Comparison of ENCODE assay signal across 17 cellular contexts in the genomic region with DNA sequence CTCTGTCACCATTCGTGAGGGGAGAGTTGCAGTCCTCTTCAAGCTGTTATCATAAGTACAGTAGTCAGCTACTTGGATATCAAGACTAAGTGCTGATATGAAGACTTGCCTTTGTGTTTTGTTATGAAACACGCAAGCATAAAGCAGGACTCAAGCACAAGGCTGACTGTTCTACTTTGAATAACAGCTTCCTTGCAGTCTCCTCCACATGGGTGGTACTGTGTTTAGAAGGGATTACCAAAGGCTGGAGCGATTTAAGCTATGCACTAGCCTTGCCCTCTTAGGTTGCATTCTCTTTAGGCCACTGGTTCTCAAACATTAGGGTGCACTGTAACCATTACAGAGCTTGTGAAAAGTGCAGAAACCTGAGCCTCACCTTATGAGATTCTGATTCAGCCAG. TPM values are rescaled to one million over a fixed set of nuclear protein-coding genes. Genes with fewer than 3 reads are reported as not detected.
A peak's percentile ranks its signal among the peaks of the same experiment; 100 is the strongest.
DNase-seq lines count a peak whose midpoint lies in the region; ATAC-seq and TF ChIP-seq lines count a peak whose summit lies in the region.
"Had no signal": no experiment of that assay in that cellular context is flagged by ENCODE, and none has a peak within 500 bp of the region (broad histone marks: within the 10 kb centered on the region; RNA-seq: fewer than 3 reads in every experiment).

No MANE protein-coding gene starts in this region.

- peaks cover 0 to 12% (median 4%) of the 10 kb centered on the region in 3 experiments; a peak in 3 of 7 replicates for H3K36me3 Mint-ChIP-seq in H9 (ENCODE audit: insufficient read depth in 1 of 3, low read depth in 3 of 3)

- WGBS in H9 (ENCODE audit: extremely low coverage, insufficient read length, low lambda C conversion rate): no CpG with 5 or more reads among the region's 3 CpGs
- WGBS in trophoblast cell (ENCODE audit: extremely low coverage, insufficient coverage, insufficient read length): no CpG with 5 or more reads among the region's 3 CpGs

- no peak overlapping the region for H4K5ac ChIP-seq in H9 (ENCODE audit: insufficient read length, low read depth, low read length)

- H3K14ac ChIP-seq in H9 (ENCODE audit: insufficient read depth, low read length) (no peak overlapping the region), trophoblast cell (ENCODE audit: low read length) (no peak overlapping the region)

- no peaks in the 10 kb centered on the region for H3K4me1 Mint-ChIP-seq in H9
- H3K4me1 Mint-ChIP-seq: CD4-positive, alpha-beta memory T cell; GM23338 had no signal

- H3K4me3 Mint-ChIP-seq in H9: no peak overlapping the region
- H3K4me3 Mint-ChIP-seq: CD4-positive, alpha-beta memory T cell; GM23338; HFFc6 had no signal

- H3K9me3 Mint-ChIP-seq in H9: no peaks in the 10 kb centered on the region
- H3K9me3 Mint-ChIP-seq: CD4-positive, alpha-beta memory T cell; GM23338; HFFc6 had no signal

- TF ChIP-seq CTCF in H9 (conservative IDR thresholded peaks at IDR 0.05) (no peak), choroid plexus epithelial cell (conservative IDR thresholded peaks at IDR 0.05; ENCODE audit: low read depth, low read length) (no peak), lower lobe of right lung (IDR thresholded peaks at IDR 0.05) (no peak), upper lobe of right lung (IDR thresholded peaks at IDR 0.05) (no peak)

- peak; percentile 46 to 94 for ATAC-seq in lower lobe of right lung
- ATAC-seq in upper lobe of right lung: peak; percentile 71
- no peak for ATAC-seq in GM19035 (IDR thresholded peaks at IDR 0.05; ENCODE audit: unreplicated experiment)
- ATAC-seq: GM23338 had no signal

- no peak overlapping the region for H2BK120ac ChIP-seq in H9 (ENCODE audit: low read depth, low read length, poor library complexity, severe bottlenecking)
- no peak overlapping the region for H2BK120ac ChIP-seq in trophoblast cell (ENCODE audit: insufficient read depth, low read length, poor library complexity)

- DNase-seq in H9 (no peak), choroid plexus epithelial cell (ENCODE audit: low read depth) (peak; percentile 30), lower lobe of right lung (no peak), upper lobe of right lung (no peak), trophoblast cell (no peak), UCSD-AML1 (lab: John Stamatoyannopoulos, UW; ENCODE audit: unreplicated experiment) (no peak)
- DNase-seq: C1 segment of cervical spinal cord; Calu3; CD4-positive, alpha-beta memory T cell; COR-L47; DMS53; DMS79 treated with DMSO at 0.1 percent for 48 hours; GF-D8; HFFc6 had no signal

- H4K8ac ChIP-seq in H9 (replicated peaks; ENCODE audit: insufficient read length, low read depth, low read length) (no peak overlapping the region), trophoblast cell (ENCODE audit: low read depth, low read length) (no peak overlapping the region)

- H2BK5ac ChIP-seq in H9 (ENCODE audit: insufficient read length, low read length): no peak overlapping the region
- no peak overlapping the region for H2BK5ac ChIP-seq in trophoblast cell (ENCODE audit: low read depth, low read length, poor library complexity)

- H3K23ac ChIP-seq in H9 (ENCODE audit: insufficient read length, low read depth, low read length) (no peak overlapping the region), trophoblast cell (ENCODE audit: low read length) (no peak overlapping the region)

- H3K56ac ChIP-seq in H9 (ENCODE audit: insufficient read length, low read depth, low read length): no peak overlapping the region

- no peak overlapping the region for H2BK12ac ChIP-seq in H9 (ENCODE audit: insufficient read length, low read depth, low read length)
- H2BK12ac ChIP-seq in trophoblast cell (ENCODE audit: low read length): no peak overlapping the region

- H3T11ph ChIP-seq in H9 (ENCODE audit: low read length): no peak overlapping the region

- no peaks in the 10 kb centered on the region for H4K20me1 ChIP-seq in H9 (ENCODE audit: control insufficient read depth, insufficient read depth, insufficient read length)

- no peaks in the 10 kb centered on the region for H3K27me3 Mint-ChIP-seq in H9 (ENCODE audit: low read depth)
- H3K27me3 Mint-ChIP-seq: CD4-positive, alpha-beta memory T cell had no signal

- H4K91ac ChIP-seq in H9 (ENCODE audit: insufficient read length, low read depth, low read length) (no peak overlapping the region), trophoblast cell (ENCODE audit: low read depth, low read length) (no peak overlapping the region)

- H3K4ac ChIP-seq in H9 (ENCODE audit: low read depth, low read length) (no peak overlapping the region), trophoblast cell (ENCODE audit: low read depth, low read length) (no peak overlapping the region)

- H2AK5ac ChIP-seq in H9 (ENCODE audit: insufficient read length, low read length) (no peak overlapping the region), trophoblast cell (ENCODE audit: low read length) (no peak overlapping the region)

- H3K79me1 ChIP-seq in H9 (ENCODE audit: insufficient read depth, low read depth, low read length, poor library complexity, severe bottlenecking): no peaks in the 10 kb centered on the region
- H3K79me1 ChIP-seq in trophoblast cell (ENCODE audit: low read length): no peaks in the 10 kb centered on the region

- H2BK15ac ChIP-seq in H9 (ENCODE audit: low read depth, low read length): no peak overlapping the region

- H3K4me1 ChIP-seq in H9 (ENCODE audit: insufficient read depth, low read length) (no peaks in the 10 kb centered on the region), lower lobe of right lung (no peaks in the 10 kb centered on the region), upper lobe of right lung (no peaks in the 10 kb centered on the region), trophoblast cell (ENCODE audit: control insufficient read depth in 1 of 2, insufficient read depth in 2 of 2, low read length in 2 of 2) (no peaks in the 10 kb centered on the region)
- H3K4me1 ChIP-seq: HAP-1 had no signal

- H3K18ac ChIP-seq in H9 (ENCODE audit: insufficient read length, low read depth, low read length) (no peak overlapping the region), trophoblast cell (ENCODE audit: low read length) (no peak overlapping the region)

- intact Hi-C loops in lower lobe of right lung (cut with DNase I) (no loop called here), upper lobe of right lung (cut with DNase I) (no loop called here)

- no peaks in the 10 kb centered on the region; the same call in 1 of the 2 replicates for H3K27me3 ChIP-seq in H9 (ENCODE audit: insufficient read depth, low read length)
- H3K27me3 ChIP-seq in lower lobe of right lung (ENCODE audit: low read depth): no peaks in the 10 kb centered on the region
- no peaks in the 10 kb centered on the region for H3K27me3 ChIP-seq in upper lobe of right lung
- H3K27me3 ChIP-seq in trophoblast cell (ENCODE audit: insufficient read depth, low read length): no peaks in the 10 kb centered on the region

- H3K36me3 ChIP-seq in lower lobe of right lung (peaks cover 67% of the 10 kb centered on the region), upper lobe of right lung (peaks cover 59% of the 10 kb centered on the region), trophoblast cell (ENCODE audit: control insufficient read depth in 1 of 2, insufficient read depth in 2 of 2, low read length in 2 of 2) (peaks cover 7 to 20% of the 10 kb centered on the region in 2 experiments)

- H3K9ac ChIP-seq in H9 (ENCODE audit: extremely low read depth, insufficient read length, low read length) (peak overlapping the region; percentile 21), trophoblast cell (ENCODE audit: low read length) (no peak overlapping the region)

- H3K79me2 ChIP-seq in H9 (ENCODE audit: insufficient read depth, low read length): no peaks in the 10 kb centered on the region
- no peaks in the 10 kb centered on the region for H3K79me2 ChIP-seq in trophoblast cell (ENCODE audit: control insufficient read depth, insufficient read depth, low read length, poor library complexity)

- H2AFZ ChIP-seq in H9 (ENCODE audit: low read length) (no peak overlapping the region), trophoblast cell (ENCODE audit: insufficient read depth, low read length, poor library complexity) (no peak overlapping the region)
- H2AFZ ChIP-seq: GM23338 had no signal

- H3K4me3 ChIP-seq in choroid plexus epithelial cell (ENCODE audit: low read depth, low read length): no peak overlapping the region
- H3K4me3 ChIP-seq in lower lobe of right lung: no peak overlapping the region
- H3K4me3 ChIP-seq in upper lobe of right lung: no peak overlapping the region
- H3K4me3 ChIP-seq in trophoblast cell (ENCODE audit: low read depth, low read length): no peak overlapping the region
- H3K4me3 ChIP-seq: GM23338, HAP-1 had no signal

- H3K23me2 ChIP-seq in H9 (ENCODE audit: insufficient read length, low read depth, low read length, poor library complexity, severe bottlenecking): no peaks in the 10 kb centered on the region

- H4K12ac ChIP-seq in trophoblast cell (ENCODE audit: low read depth, low read length): no peak overlapping the region

- H2BK20ac ChIP-seq in H9 (ENCODE audit: low read depth, low read length, poor library complexity, severe bottlenecking): no peak overlapping the region

- no peak overlapping the region for H3K27ac ChIP-seq in H9 (ENCODE audit: insufficient read length, low read depth, low read length)
- no peak overlapping the region for H3K27ac ChIP-seq in lower lobe of right lung
- H3K27ac ChIP-seq in upper lobe of right lung: no peak overlapping the region
- H3K27ac ChIP-seq in trophoblast cell (ENCODE audit: low read depth, low read length): no peak overlapping the region

- H3K27ac Mint-ChIP-seq in H9: no peak overlapping the region
- H3K27ac Mint-ChIP-seq: GM23338, HFFc6 had no signal

- H3K9me3 ChIP-seq in H9 (ENCODE audit: control insufficient read depth, low read depth, low read length) (no peaks in the 10 kb centered on the region), lower lobe of right lung (no peaks in the 10 kb centered on the region), upper lobe of right lung (no peaks in the 10 kb centered on the region), trophoblast cell (ENCODE audit: insufficient read depth, low read depth, low read length) (peaks cover 2% of the 10 kb centered on the region)
- H3K9me3 ChIP-seq: HAP-1 had no signal

- no peak overlapping the region for H3K4me2 ChIP-seq in H9 (ENCODE audit: insufficient read depth, insufficient read length, low read length)
- H3K4me2 ChIP-seq in trophoblast cell (ENCODE audit: low read length): no peak overlapping the region
- H3K4me2 ChIP-seq: GM23338 had no signal

RNA-seq across cellular contexts. Expression of a gene that starts 41.4 kb away (rescaled TPM):
- total RNA-seq in H9 (2021) (12.4 and 12.9 TPM in 2 replicates), lower lobe of right lung (23.8 TPM), upper lobe of right lung (24.5 TPM)
- 12.2 and 12.4 TPM in 2 replicates for polyA plus RNA-seq in trophoblast cell (2013)
